Comparison of ENCODE assay signal across 8 cellular contexts in the genomic region with DNA sequence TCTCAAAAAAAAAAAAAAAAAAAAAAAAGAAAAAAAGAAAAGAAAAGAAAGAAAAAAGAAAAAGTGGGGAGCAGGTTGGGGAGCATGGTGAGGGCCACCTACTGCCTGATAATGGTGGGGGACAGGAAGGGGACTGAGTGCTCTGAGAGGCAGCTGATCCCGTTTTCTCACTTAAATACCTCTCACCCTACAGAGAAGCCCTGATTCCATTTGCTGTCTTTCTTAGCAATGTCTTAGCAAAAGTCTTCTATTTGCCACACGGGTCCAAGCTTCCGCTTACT. TPM values are rescaled to one million over a fixed set of nuclear protein-coding genes. Genes with fewer than 3 reads are reported as not detected.
A peak's percentile ranks its signal among the peaks of the same experiment; 100 is the strongest.
DNase-seq lines count a peak whose midpoint lies in the region; ATAC-seq, FAIRE-seq and TF ChIP-seq lines count a peak whose summit lies in the region.

No MANE protein-coding gene starts in this region.

- peak overlapping the region; percentile 85 for H3K4me3 Mint-ChIP-seq in activated naive CD4-positive, alpha-beta T cell treated with anti-CD3 and anti-CD28 coated beads for 36 hours

- no peak for TF ChIP-seq RAD21 in K562 (CRISPR knock-in tag; conservative IDR thresholded peaks at IDR 0.05 in 1 of 2, IDR thresholded peaks at IDR 0.05 in 1 of 2)

- no peaks in the 10 kb centered on the region for H3K9me3 Mint-ChIP-seq in activated naive CD4-positive, alpha-beta T cell treated with anti-CD3 and anti-CD28 coated beads for 36 hours

- H3K4me3 ChIP-seq in K562 (peak overlapping the region; percentile 64), lung (no peak overlapping the region), transverse colon (peak overlapping the region in 3 of 4 donors; percentile 64 to 85 (median 71))

- POLR2A ChIA-PET in K562 (lab: Yijun Ruan, JAX) = interaction anchor here (0.7 to 3.2 kb wide), 4 partner anchors 10 to 473 kb away, joined by 3 to 13 read pairs (median 3); no protein-coding TSS in a partner anchor

- peaks cover 29% of the 10 kb centered on the region for H3K4me1 Mint-ChIP-seq in activated naive CD4-positive, alpha-beta T cell treated with anti-CD3 and anti-CD28 coated beads for 36 hours (ENCODE audit: low read depth)

- no peaks in the 10 kb centered on the region for H3K27me3 Mint-ChIP-seq in activated naive CD4-positive, alpha-beta T cell treated with anti-CD3 and anti-CD28 coated beads for 36 hours (ENCODE audit: low read depth)

- no peak for TF ChIP-seq POLR2A in K562 (conservative IDR thresholded peaks at IDR 0.05)
- TF ChIP-seq POLR2A in transverse colon (IDR thresholded peaks at IDR 0.05) = no peak

- peak overlapping the region; percentile 84 for H2AFZ ChIP-seq in K562 (ENCODE audit: low read depth, low read length)

- H3K27me3 ChIP-seq in K562 (ENCODE audit: control insufficient read depth in 2 of 2, insufficient read depth in 2 of 2, low read length in 2 of 2) (peaks cover 12 to 30% of the 10 kb centered on the region in 2 experiments; a peak in 4 of 5 replicates), lung (ENCODE audit: control insufficient read depth, insufficient read depth) (no peaks in the 10 kb centered on the region), transverse colon (no peaks in the 10 kb centered on the region)

- H3K79me2 ChIP-seq in K562 (ENCODE audit: control insufficient read depth, insufficient read depth, low read length) = peaks cover 6% of the 10 kb centered on the region; the same call in 1 of the 3 replicates

- peak overlapping the region; percentile 71 for H3K4me2 ChIP-seq in K562 (ENCODE audit: insufficient read depth, low read length)

- H3K9me1 ChIP-seq in K562 (ENCODE audit: control insufficient read depth, insufficient read depth, low read length) = no peaks in the 10 kb centered on the region

- no peak for TF ChIP-seq CTCF in K562 (IDR thresholded peaks at IDR 0.05 in 2 of 3, conservative IDR thresholded peaks at IDR 0.05 in 1 of 3; ENCODE audit: insufficient read depth in 2 of 3, low read depth in 1 of 3, low read length in 3 of 3)
- TF ChIP-seq CTCF in lung (IDR thresholded peaks at IDR 0.05; ENCODE audit: control extremely low read depth, extremely low read depth) = no peak
- TF ChIP-seq CTCF in transverse colon (IDR thresholded peaks at IDR 0.05) = no peak

- no peak overlapping the region for H3K27ac ChIP-seq in K562 (ENCODE audit: extremely low read depth, low read depth, low read length)
- H3K27ac ChIP-seq in lung (ENCODE audit: low read depth in 1 of 2, low read length in 1 of 2) = peak overlapping the region; percentile 85 to 87
- peak overlapping the region; percentile 93 to 98 (median 96) for H3K27ac ChIP-seq in transverse colon

- 16% methylated on average over 3 of the region's 3 CpGs for WGBS in K562 (ENCODE audit: insufficient coverage, low coverage, missing lambda C conversion rate)
- 25 to 39% methylated on average over 3 of the region's 3 CpGs for WGBS in lung, 2 donors
- WGBS in transverse colon (ENCODE audit: low coverage in 1 of 2), 2 donors = 36 to 56% methylated on average over 1 to 3 of the region's 3 CpGs

- no TSS peak for BruUV-seq in K562 (replicated peaks; lab: Mats Ljungman, UMichigan)

- no peak for FAIRE-seq in K562 (lab: Jason Lieb, UNC)

- in situ Hi-C loops in K562 (cut with MboI) (no loop called here), transverse colon (cut with MboI; ENCODE audit: low pct_ligation_motif_present in 1 of 4, low pct_unique_long_range_greater_than_20kb in 1 of 4, low sequenced_read_pairs in 3 of 4) (no loop called here)

- H3K9ac ChIP-seq in K562 (ENCODE audit: insufficient read depth in 1 of 2, low read depth in 2 of 2, low read length in 2 of 2) = peak overlapping the region; percentile 31 to 93; a peak in 2 of 4 replicates

- no peak for DNase-seq in activated naive CD4-positive, alpha-beta T cell treated with anti-CD3 and anti-CD28 coated beads for 36 hours
- DNase-seq in activated naive CD4-positive, alpha-beta T cell treated with anti-CD3 and anti-CD28 coated beads, Interleukin-2, amount 50 U/mL, for 16 hours = no peak
- no peak for DNase-seq in K562 (ENCODE audit: extremely low read depth in 1 of 4, low spot score in 3 of 4)
- DNase-seq in lung (ENCODE audit: low spot score) = no peak
- DNase-seq in transverse colon = no peak
- no peak for DNase-seq in foreskin melanocyte
- DNase-seq in putamen (ENCODE audit: low spot score) = no peak

- H4K20me1 ChIP-seq in K562 (replicated peaks; ENCODE audit: control insufficient read depth, insufficient read depth, low read length) = peaks cover 3% of the 10 kb centered on the region; the same call in 1 of the 2 replicates

- intact Hi-C loops in activated naive CD4-positive, alpha-beta T cell treated with anti-CD3 and anti-CD28 coated beads for 36 hours (cut with micrococcal nuclease) = loop anchor here (5.0 kb wide), 1 partner anchor 52 kb away; no protein-coding TSS in a partner anchor
- intact Hi-C loops in K562 (cut with micrococcal nuclease) (no loop called here), transverse colon (cut with DNase I; ENCODE audit: low total_unique reads) (no loop called here)

- peak overlapping the region; percentile 75 for H3K27ac Mint-ChIP-seq in activated naive CD4-positive, alpha-beta T cell treated with anti-CD3 and anti-CD28 coated beads for 36 hours

- no peaks in the 10 kb centered on the region for H3K36me3 Mint-ChIP-seq in activated naive CD4-positive, alpha-beta T cell treated with anti-CD3 and anti-CD28 coated beads for 36 hours (ENCODE audit: low read depth)

- CTCF ChIA-PET in activated naive CD4-positive, alpha-beta T cell treated with anti-CD3 and anti-CD28 coated beads for 36 hours (lab: Charles Lee) = interaction anchor here (1.4 kb wide), 2 partner anchors 11 to 222 kb away, joined by 5 to 6 read pairs; no protein-coding TSS in a partner anchor
- CTCF ChIA-PET in K562 (lab: Yijun Ruan, JAX; ENCODE audit: low intra/inter-chr PET ratio) = interaction anchor here (0.7 kb wide), 1 partner anchor 181 kb away, joined by 4 read pairs; no protein-coding TSS in a partner anchor

- peaks cover 12 to 21% of the 10 kb centered on the region in 2 experiments for H3K4me1 ChIP-seq in K562 (replicated peaks in 1 of 2; ENCODE audit: control insufficient read depth in 2 of 2, insufficient read depth in 2 of 2, low read length in 2 of 2)
- H3K4me1 ChIP-seq in lung (ENCODE audit: control insufficient read depth in 2 of 2, insufficient read depth in 2 of 2, low read length in 2 of 2) = peaks cover 8 to 17% of the 10 kb centered on the region in 2 donors
- peaks cover 15 to 36% (median 28%) of the 10 kb centered on the region in 4 donors for H3K4me1 ChIP-seq in transverse colon

- ATAC-seq in K562 (no peak), lung (ENCODE audit: insufficient read depth, low FRiP score) (no peak), GM19455 (IDR thresholded peaks at IDR 0.05; ENCODE audit: unreplicated experiment) (no peak)

- H3K36me3 ChIP-seq in K562 (ENCODE audit: control insufficient read depth, insufficient read depth, low read length) = no peaks in the 10 kb centered on the region
- no peaks in the 10 kb centered on the region for H3K36me3 ChIP-seq in lung (ENCODE audit: control insufficient read depth in 2 of 2, insufficient read depth in 2 of 2, low read length in 2 of 2)
- H3K36me3 ChIP-seq in transverse colon = no peaks in the 10 kb centered on the region

- H3K9me3 ChIP-seq in K562 (replicated peaks; ENCODE audit: control insufficient read depth, insufficient read depth, low read depth, low read length) (no peaks in the 10 kb centered on the region), lung (ENCODE audit: control insufficient read depth in 2 of 2, insufficient read depth in 1 of 2, low read length in 1 of 2) (peaks cover 0 to 1% of the 10 kb centered on the region in 2 donors), transverse colon (no peaks in the 10 kb centered on the region)

- TF ChIP-seq EP300 in K562 (IDR thresholded peaks at IDR 0.05; ENCODE audit: low read length) (no peak), transverse colon (IDR thresholded peaks at IDR 0.05; ENCODE audit: low read depth) (no peak)

RNA-seq across cellular contexts. Expression of a gene that starts 0.7 kb away (rescaled TPM):
- total RNA-seq in activated naive CD4-positive, alpha-beta T cell treated with anti-CD3 and anti-CD28 coated beads for 36 hours = 1 to 10 TPM; 7.8 to 8.3 TPM
- total RNA-seq in K562 (2011; cell fraction: chromatin; rRNA removed; ENCODE audit: low replicate concordance) = 1.6 and 4.4 TPM in 2 replicates
- 3.2 and 3.8 TPM in 2 replicates for total RNA-seq in K562 (2011; cell fraction: nucleolus; rRNA removed)
- total RNA-seq in K562 (2011; cell fraction: nucleoplasm; rRNA removed) = 3.3 and 3.5 TPM in 2 replicates
- total RNA-seq in K562 (2014; rRNA removed) = 1.0 and 1.5 TPM in 2 replicates
- total RNA-seq in K562 (2014; rRNA removed; fragmentation: Illumina TruSeq; extraction: Trizol) = 0.84 and 1.2 TPM in 2 replicates
- 1.5 and 1.7 TPM in 2 replicates for total RNA-seq in K562 (2015; rRNA removed; fragmentation: Illumina TruSeq; extraction: Trizol)
- 1.8 and 2.5 TPM in 2 replicates for total RNA-seq in K562 (2021)
- polyA plus RNA-seq in K562 (2011; rRNA removed) = 0.82 and 1.9 TPM in 2 replicates
- 1.4 and 1.8 TPM in 2 replicates for polyA plus RNA-seq in K562 (2011; cell fraction: cytosol; rRNA removed)
- 1.7 and 1.8 TPM in 2 replicates for polyA plus RNA-seq in K562 (2011; cell fraction: nucleus; rRNA removed)
- polyA plus RNA-seq in K562 (2012) = 1.5 and 6.3 TPM in 2 replicates
- polyA plus RNA-seq in K562 (2014; fragmentation: Illumina TruSeq; extraction: Trizol) = 0.95 and 1.1 TPM in 2 replicates
- polyA plus RNA-seq in K562 (2014; fragmentation: Nextera tagmentation; extraction: Ambion mirVana) = under 1 TPM; 0.04 to 0.08 TPM
- 1.1 and 1.2 TPM in 2 replicates for polyA plus RNA-seq in K562 (2014; rRNA removed)
- 0.95 and 1.0 TPM in 2 replicates for polyA minus RNA-seq in K562 (2011; rRNA and poly(A)+ RNA removed)
- polyA minus RNA-seq in K562 (2011; cell fraction: cytosol; rRNA and poly(A)+ RNA removed) = 1.7 and 2.8 TPM in 2 replicates
- polyA minus RNA-seq in K562 (2011; cell fraction: nucleus; rRNA and poly(A)+ RNA removed) = 0.81 and 1.00 TPM in 2 replicates
- total RNA-seq in lung = 10 to 100 TPM; 43.1 to 59.8 TPM
- 10 to 100 TPM; 21.5 to 22.6 TPM for polyA plus RNA-seq in lung
- 10 to 100 TPM; 24.1 to 49.4 (median 26.7) TPM for total RNA-seq in transverse colon

RNA-seq across cellular contexts. Expression of a gene that starts 58.8 kb away (rescaled TPM):
- 1 to 10 TPM; 4.8 to 5.0 TPM for total RNA-seq in activated naive CD4-positive, alpha-beta T cell treated with anti-CD3 and anti-CD28 coated beads for 36 hours
- total RNA-seq in K562 (2011; cell fraction: chromatin; rRNA removed; ENCODE audit: low replicate concordance) = not detected in 2 replicates
- total RNA-seq in K562 (2011; cell fraction: nucleolus; rRNA removed) = 0.33 TPM in 1 of 2 replicates, not detected in the other
- total RNA-seq in K562 (2011; cell fraction: nucleoplasm; rRNA removed) = not detected in 2 replicates
- total RNA-seq in K562 (2014; rRNA removed) (0.08 TPM in 1 of 2 replicates, not detected in the other), K562 (2014; rRNA removed; fragmentation: Illumina TruSeq; extraction: Trizol) (not detected in 2 replicates), K562 (2015; rRNA removed; fragmentation: Illumina TruSeq; extraction: Trizol) (0.08 TPM in 1 of 2 replicates, not detected in the other), K562 (2021) (0.22 and 0.35 TPM in 2 replicates), lung (10 to 100 TPM in 1 of 2 donors, 1 to 10 TPM in 1; 9.5 to 23.8 TPM), transverse colon (10 to 100 TPM; 40.0 to 82.1 (median 52.6) TPM)
- polyA plus RNA-seq in K562 (2011; rRNA removed) (0.09 and 0.14 TPM in 2 replicates), K562 (2014; fragmentation: Illumina TruSeq; extraction: Trizol) (0.22 TPM in 1 of 2 replicates, not detected in the other), K562 (2014; fragmentation: Nextera tagmentation; extraction: Ambion mirVana) (under 1 TPM in 1 of 2 experiments, not detected in 1; 0.06 TPM), K562 (2014; rRNA removed) (0.65 TPM in 1 of 2 replicates, not detected in the other), lung (10 to 100 TPM; 19.5 to 25.9 TPM)
- 0.04 and 0.15 TPM in 2 replicates for polyA plus RNA-seq in K562 (2011; cell fraction: cytosol; rRNA removed)
- 0.17 TPM in 1 of 2 replicates, not detected in the other for polyA plus RNA-seq in K562 (2011; cell fraction: nucleus; rRNA removed)
- 0.09 and 0.10 TPM in 2 replicates for polyA plus RNA-seq in K562 (2012)
- 0.12 TPM in 1 of 2 replicates, not detected in the other for polyA minus RNA-seq in K562 (2011; rRNA and poly(A)+ RNA removed)
- polyA minus RNA-seq in K562 (2011; cell fraction: cytosol; rRNA and poly(A)+ RNA removed) = 0.55 TPM in 1 of 2 replicates, not detected in the other
- polyA minus RNA-seq in K562 (2011; cell fraction: nucleus; rRNA and poly(A)+ RNA removed) = 0.11 TPM in 1 of 2 replicates, not detected in the other

Comparison
In these comparisons a context has a peak if more than half of its experiments do, and no peak if none do; other contexts are left out.
1. RNA of a gene that starts 58.8 kb away (total RNA-seq): 40.0 to 82.1 TPM in transverse colon, 9.5 to 23.8 TPM in lung and 4.8 to 5.0 TPM in activated naive CD4-positive, alpha-beta T cell treated with anti-CD3 and anti-CD28 coated beads for 36 hours; 0.08 to 0.35 TPM in K562; every median in the first group is over 4 times any median in the second.